22 cellular contexts compared by ENCODE assay signal in the genomic region with DNA sequence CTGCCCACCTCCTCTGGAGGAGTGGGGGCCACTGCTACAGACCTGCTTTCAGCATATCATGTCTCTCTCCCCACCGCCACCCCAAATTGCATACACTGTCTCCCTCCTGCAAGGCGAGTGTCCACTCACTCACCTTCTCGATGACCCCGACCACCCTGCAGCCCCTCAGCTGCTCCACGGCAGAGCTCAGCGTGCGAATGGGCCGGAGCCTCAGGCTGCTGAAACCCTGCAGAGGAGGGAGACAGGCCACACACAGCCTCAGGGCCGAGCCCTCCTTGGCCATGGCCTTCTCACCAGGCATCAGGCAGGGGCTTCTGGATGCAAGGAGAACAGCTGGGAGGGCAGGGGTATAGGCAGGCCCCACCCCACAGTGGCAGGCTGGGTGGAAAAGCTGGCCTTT. TPM values are rescaled to one million over a fixed set of nuclear protein-coding genes. Genes with fewer than 3 reads are reported as not detected.
"Had no signal": no experiment of that assay in that cellular context is flagged by ENCODE, and none has a peak within 500 bp of the region (broad histone marks: within the 10 kb centered on the region; RNA-seq: fewer than 3 reads in every experiment).

No MANE protein-coding gene starts in this region.

- H3K27me3 ChIP-seq: body of pancreas, testis, uterus had no signal

- H3K4me3 Mint-ChIP-seq: activated CD4-positive, alpha-beta T cell treated with anti-CD3 and anti-CD28 coated beads, Interleukin-2, amount 10 ng/mL, durations not matched to agents 24 days and 14 days; activated CD8-positive, alpha-beta T cell treated with anti-CD3 and anti-CD28 coated beads for 36 hours; activated naive CD8-positive, alpha-beta T cell treated with anti-CD3 and anti-CD28 coated beads, Interleukin-2, amount 10 ng/mL, durations not matched to agents 7 days and 5 days; activated T-helper 17 cell treated with anti-CD3 and anti-CD28 coated beads, Interleukin-2, amount 50 U/mL, for 72 hours; endodermal cell; stimulated activated naive CD8-positive, alpha-beta T cell treated with anti-CD3 and anti-CD28 coated beads, Interleukin-15, amount 100 ng/mL, for 72 hours had no signal

- DNase-seq: activated CD4-positive, alpha-beta T cell treated with anti-CD3 and anti-CD28 coated beads, Interleukin-2, amount 10 ng/mL, durations not matched to agents 24 days and 14 days; activated CD8-positive, alpha-beta T cell treated with anti-CD3 and anti-CD28 coated beads for 36 hours; activated naive CD4-positive, alpha-beta T cell; activated naive CD8-positive, alpha-beta T cell treated with anti-CD3 and anti-CD28 coated beads, Interleukin-2, amount 10 ng/mL, durations not matched to agents 7 days and 5 days; activated T-cell treated with anti-CD3 and anti-CD28 coated beads, Interleukin-2, amount 50 U/mL, for 1 hour; body of pancreas; endodermal cell; foreskin melanocyte; small intestine; stimulated activated CD4-positive, alpha-beta T cell treated with anti-CD3 and anti-CD28 coated beads, Interleukin-15, amount 100 ng/mL, for 24 hours; stimulated activated CD4-positive, alpha-beta T cell treated with anti-CD3 and anti-CD28 coated beads, Interleukin-2, amount 100 ng/mL, for 48 hours; stimulated activated naive CD8-positive, alpha-beta T cell treated with anti-CD3 and anti-CD28 coated beads, Interleukin-15, amount 100 ng/mL, for 72 hours; T1000 had no signal

- H3K36me3 ChIP-seq: uterus had no signal

- H3K9me3 ChIP-seq: body of pancreas, testis, uterus had no signal

- H3K4me3 ChIP-seq: body of pancreas, testis, uterus had no signal

- ATAC-seq: activated CD8-positive, alpha-beta T cell treated with anti-CD3 and anti-CD28 coated beads for 36 hours; activated T-helper 17 cell treated with anti-CD3 and anti-CD28 coated beads, Interleukin-2, amount 50 U/mL, for 72 hours; stimulated activated naive CD8-positive, alpha-beta T cell treated with anti-CD3 and anti-CD28 coated beads, Interleukin-15, amount 100 ng/mL, for 72 hours had no signal

- H3K9me3 Mint-ChIP-seq: activated CD4-positive, alpha-beta T cell treated with anti-CD3 and anti-CD28 coated beads, Interleukin-2, amount 10 ng/mL, durations not matched to agents 24 days and 14 days; activated CD8-positive, alpha-beta T cell treated with anti-CD3 and anti-CD28 coated beads for 36 hours; activated naive CD8-positive, alpha-beta T cell treated with anti-CD3 and anti-CD28 coated beads, Interleukin-2, amount 10 ng/mL, durations not matched to agents 7 days and 5 days; activated T-helper 17 cell treated with anti-CD3 and anti-CD28 coated beads, Interleukin-2, amount 50 U/mL, for 72 hours; endodermal cell; stimulated activated naive CD8-positive, alpha-beta T cell treated with anti-CD3 and anti-CD28 coated beads, Interleukin-15, amount 100 ng/mL, for 72 hours had no signal

- H3K4me1 Mint-ChIP-seq: activated T-helper 17 cell treated with anti-CD3 and anti-CD28 coated beads, Interleukin-2, amount 50 U/mL, for 72 hours had no signal

- H3K27ac ChIP-seq: epithelial cell of prostate had no signal

- H3K27ac Mint-ChIP-seq: activated CD4-positive, alpha-beta T cell treated with anti-CD3 and anti-CD28 coated beads, Interleukin-2, amount 10 ng/mL, durations not matched to agents 24 days and 14 days; activated CD8-positive, alpha-beta T cell treated with anti-CD3 and anti-CD28 coated beads for 36 hours; activated naive CD8-positive, alpha-beta T cell treated with anti-CD3 and anti-CD28 coated beads, Interleukin-2, amount 10 ng/mL, durations not matched to agents 7 days and 5 days; activated T-helper 17 cell treated with anti-CD3 and anti-CD28 coated beads, Interleukin-2, amount 50 U/mL, for 72 hours; endodermal cell; progenitor cell of endocrine pancreas; stimulated activated naive CD8-positive, alpha-beta T cell treated with anti-CD3 and anti-CD28 coated beads, Interleukin-15, amount 100 ng/mL, for 72 hours had no signal

- H3K27me3 Mint-ChIP-seq: activated CD4-positive, alpha-beta T cell treated with anti-CD3 and anti-CD28 coated beads, Interleukin-2, amount 10 ng/mL, durations not matched to agents 24 days and 14 days; activated naive CD8-positive, alpha-beta T cell treated with anti-CD3 and anti-CD28 coated beads, Interleukin-2, amount 10 ng/mL, durations not matched to agents 7 days and 5 days; activated T-helper 17 cell treated with anti-CD3 and anti-CD28 coated beads, Interleukin-2, amount 50 U/mL, for 72 hours; stimulated activated naive CD8-positive, alpha-beta T cell treated with anti-CD3 and anti-CD28 coated beads, Interleukin-15, amount 100 ng/mL, for 72 hours had no signal

- H3K36me3 Mint-ChIP-seq: activated naive CD8-positive, alpha-beta T cell treated with anti-CD3 and anti-CD28 coated beads, Interleukin-2, amount 10 ng/mL, durations not matched to agents 7 days and 5 days had no signal

RNA-seq across cellular contexts. Expression of gene PGF, which starts 37.0 kb away (rescaled TPM):
- polyA plus RNA-seq: neural cell had no signal

RNA-seq across cellular contexts. Expression of gene PROX2, which starts 42.4 kb away (rescaled TPM):
- total RNA-seq: activated CD4-positive, alpha-beta T cell treated with anti-CD3 and anti-CD28 coated beads, Interleukin-2, amount 10 ng/mL, durations not matched to agents 24 days and 14 days; endodermal cell; lung microvascular endothelial cell; omental fat pad; progenitor cell of endocrine pancreas; right cardiac atrium; uterus had no signal
- polyA plus RNA-seq: neural cell, right cardiac atrium, small intestine had no signal
